In genomic region chrX:19863237-19864223, GRCh38 we compare ENCODE assay signal across 9 cellular contexts. TPM values are rescaled to one million over a fixed set of nuclear protein-coding genes. Genes with fewer than 3 reads are reported as not detected.
DNase-seq lines count a peak whose midpoint lies in the region; ATAC-seq and TF ChIP-seq lines count a peak whose summit lies in the region.
"Had no signal": no experiment of that assay in that cellular context is flagged by ENCODE, and none has a peak within 500 bp of the region (broad histone marks: within the 10 kb centered on the region; RNA-seq: fewer than 3 reads in every experiment).

No MANE protein-coding gene starts in this region.

- H3K27ac Mint-ChIP-seq in naive B cell: peak overlapping the region; percentile 86 to 100 (median 96)

- intact Hi-C loops in psoas muscle (cut with DNase I): no loop called here

- H3K27me3 Mint-ChIP-seq in naive B cell: no peaks in the 10 kb centered on the region

- H3K36me3 ChIP-seq in KOPT-K1 (ENCODE audit: insufficient read depth, low read length) (no peaks in the 10 kb centered on the region), psoas muscle (ENCODE audit: insufficient read depth in 1 of 2, low read depth in 1 of 2) (no peaks in the 10 kb centered on the region)

- peaks cover 46 to 88% (median 48%) of the 10 kb centered on the region in 3 donors for H3K4me1 Mint-ChIP-seq in naive B cell

- no peaks in the 10 kb centered on the region for H3K36me3 Mint-ChIP-seq in naive B cell

- peaks cover 11% of the 10 kb centered on the region for H3K4me1 ChIP-seq in psoas muscle

- ATAC-seq in GM18517 (IDR thresholded peaks at IDR 0.05; ENCODE audit: unreplicated experiment) (peak; percentile 66), GM21825 (IDR thresholded peaks at IDR 0.05; ENCODE audit: unreplicated experiment) (peak; percentile 55), naive B cell (ENCODE audit: low read depth in 2 of 2) (peak; percentile 59), HG03025 (IDR thresholded peaks at IDR 0.05; ENCODE audit: low FRiP score, unreplicated experiment) (no peak), psoas muscle (no peak)

- no peak for TF ChIP-seq CTCF in psoas muscle (IDR thresholded peaks at IDR 0.05)

- no peak overlapping the region for H3K4me3 ChIP-seq in psoas muscle

- H3K4me3 Mint-ChIP-seq in naive B cell: peak overlapping the region; percentile 64 to 92 (median 90)

- WGBS in psoas muscle, 3 donors: 47 to 56% (median 51%) methylated on average over 10 to 11 of the region's 11 CpGs

- H3K9me3 ChIP-seq in KOPT-K1 (ENCODE audit: insufficient read depth, low read length, poor library complexity, severe bottlenecking) (no peaks in the 10 kb centered on the region), psoas muscle (no peaks in the 10 kb centered on the region)

- H3K27ac ChIP-seq in KOPT-K1 (ENCODE audit: low read depth, low read length, poor library complexity, severe bottlenecking): peak overlapping the region; percentile 97
- no peak overlapping the region for H3K27ac ChIP-seq in psoas muscle
- H3K27ac ChIP-seq: parathyroid adenoma had no signal

- DNase-seq in naive B cell: no peak
- no peak for DNase-seq in psoas muscle
- DNase-seq in stimulated activated CD4-positive, alpha-beta T cell treated with anti-CD3 and anti-CD28 coated beads, Interleukin-2, amount 100 ng/mL, for 24 hours: no peak
- DNase-seq in AG08395 (ENCODE audit: low spot score): no peak

- H3K9me3 Mint-ChIP-seq in naive B cell: peaks cover 0 to 1% (median 0%) of the 10 kb centered on the region in 7 donors

- H3K27me3 ChIP-seq in psoas muscle (ENCODE audit: insufficient read depth in 3 of 3, low read length in 2 of 3): no peaks in the 10 kb centered on the region

RNA-seq across cellular contexts. Expression of gene SH3KBP1, which starts 23.9 kb away (rescaled TPM):
- polyA plus RNA-seq in naive B cell (ENCODE audit: low read depth in 6 of 6) (10 to 100 TPM; 18.1 to 60.4 (median 48.1) TPM), psoas muscle (1 to 10 TPM; 2.2 to 4.1 (median 3.0) TPM)
- 10 to 100 TPM in 2 of 4 donors, 1 to 10 TPM in 2; 3.7 to 11.5 (median 8.3) TPM for total RNA-seq in psoas muscle

Comparison
In these comparisons a context has a peak if more than half of its experiments do, and no peak if none do; other contexts are left out.
1. ATAC-seq: peak in GM18517 (single experiment), GM21825 (single experiment) and naive B cell (2 of 2); none in HG03025 (single experiment) and psoas muscle (0 of 4).